In genomic region chr2:105803337-105803736, GRCh38 we compare ENCODE assay signal across 1 cellular context.
TF ChIP-seq lines count a peak whose summit lies in the region.

No MANE protein-coding gene starts in this region.

TF ChIP-seq in GM12878, 131 proteins besides CTCF, POLR2A, EP300 and RAD21 (continued from another document and continues in another):
- TF ChIP-seq CUX1 (IDR thresholded peaks at IDR 0.05; ENCODE audit: insufficient replicate concordance, low read depth, low read length) (no peak), POLR2AphosphoS5 (IDR thresholded peaks at IDR 0.05; ENCODE audit: low read length) (no peak), HCFC1 (IDR thresholded peaks at IDR 0.05; ENCODE audit: low read length) (no peak), TCF12 (IDR thresholded peaks at IDR 0.05; ENCODE audit: low read depth, low read length) (0 out of 2 replicates have a peak, but pooled peaks have one; percentile 10), POU2F2 (IDR thresholded peaks at IDR 0.05; ENCODE audit: borderline replicate concordance, low read depth, low read length) (peak; percentile 9; the same call in 1 of the 3 replicates), GABPA (IDR thresholded peaks at IDR 0.05; ENCODE audit: low read depth) (no peak), ZNF592 (IDR thresholded peaks at IDR 0.05) (no peak), TAF1 (IDR thresholded peaks at IDR 0.05; ENCODE audit: borderline replicate concordance, low read depth, low read length) (no peak), HDAC6 (IDR thresholded peaks at IDR 0.05; ENCODE audit: unreplicated experiment) (no peak), ZNF24 (IDR thresholded peaks at IDR 0.05) (0 out of 2 replicates have a peak, but pooled peaks have one; percentile 30), ZBTB33 (IDR thresholded peaks at IDR 0.05) (no peak), DPF2 (IDR thresholded peaks at IDR 0.05) (peak; percentile 78; the same call in 1 of the 2 replicates), ATF2 (IDR thresholded peaks at IDR 0.05; ENCODE audit: low read length) (peak; percentile 20; the same call in 1 of the 2 replicates), SMC3 (IDR thresholded peaks at IDR 0.05; ENCODE audit: borderline replicate concordance, low read length) (no peak), RCOR1 (conservative IDR thresholded peaks at IDR 0.05; ENCODE audit: low read depth, low read length) (no peak), PKNOX1 (IDR thresholded peaks at IDR 0.05) (peak; percentile 63; the same call in 1 of the 2 replicates), BCLAF1 (IDR thresholded peaks at IDR 0.05) (no peak), RBBP5 (conservative IDR thresholded peaks at IDR 0.05) (no peak), IKZF2 (IDR thresholded peaks at IDR 0.05) (peak; percentile 97 to 98), NFYA (IDR thresholded peaks at IDR 0.05; ENCODE audit: borderline replicate concordance, low read depth, low read length) (no peak), NFXL1 (IDR thresholded peaks at IDR 0.05; ENCODE audit: borderline replicate concordance) (no peak), MXI1 (IDR thresholded peaks at IDR 0.05; ENCODE audit: low read depth, low read length) (no peak), USF1 (IDR thresholded peaks at IDR 0.05; ENCODE audit: borderline replicate concordance, extremely low read length, insufficient read depth, low read depth, low read length) (no peak), FOS (IDR thresholded peaks at IDR 0.05; ENCODE audit: borderline replicate concordance, extremely low read depth, insufficient read length) (no peak), IRF3 (IDR thresholded peaks at IDR 0.05) (no peak), RFX5 (IDR thresholded peaks at IDR 0.05; ENCODE audit: low read depth, low read length) (no peak), BCL3 (IDR thresholded peaks at IDR 0.05; ENCODE audit: borderline replicate concordance, insufficient read depth, low read depth, low read length, poor library complexity, severe bottlenecking) (no peak), E2F4 (IDR thresholded peaks at IDR 0.05; ENCODE audit: low read depth, low read length) (no peak), MEF2B (IDR thresholded peaks at IDR 0.05; ENCODE audit: partially characterized antibody, poor library complexity, severe bottlenecking) (peak; percentile 71), EZH2 (IDR thresholded peaks at IDR 0.05; ENCODE audit: borderline replicate concordance, control insufficient read depth, low read depth, low read length) (no peak)
